Comparison of ENCODE assay signal across 18 cellular contexts in genomic region chr1:190908691-190909090, GRCh38.
A peak's percentile ranks its signal among the peaks of the same experiment; 100 is the strongest.
DNase-seq lines count a peak whose midpoint lies in the region; ATAC-seq, FAIRE-seq and TF ChIP-seq lines count a peak whose summit lies in the region.
"Had no signal": no experiment of that assay in that cellular context is flagged by ENCODE, and none has a peak within 500 bp of the region (broad histone marks: within the 10 kb centered on the region; RNA-seq: fewer than 3 reads in every experiment).

No MANE protein-coding gene starts in this region.

- H3K9me2 ChIP-seq in GM23248 (ENCODE audit: insufficient read depth): no peaks in the 10 kb centered on the region

- no peaks in the 10 kb centered on the region for H3K79me2 ChIP-seq in GM23248 (ENCODE audit: insufficient read depth)

- no peak overlapping the region for H3K27ac ChIP-seq in GM23248
- H3K27ac ChIP-seq: PC-9 had no signal

- no peaks in the 10 kb centered on the region for H3K27me3 ChIP-seq in GM23248 (replicated peaks; ENCODE audit: insufficient read depth)
- H3K27me3 ChIP-seq: MG63 had no signal

- in situ Hi-C loops in GM23248 (cut with MboI): no loop called here

- H3F3A ChIP-seq in GM23248 (ENCODE audit: insufficient read depth): no peaks in the 10 kb centered on the region

- H3K36me3 ChIP-seq in GM23248 (ENCODE audit: low read depth): no peaks in the 10 kb centered on the region
- H3K36me3 ChIP-seq: MG63 had no signal

- no peak overlapping the region for H3K4me3 Mint-ChIP-seq in osteocyte (ENCODE audit: unreplicated experiment)
- H3K4me3 Mint-ChIP-seq: CD8-positive, alpha-beta T cell had no signal

- no peaks in the 10 kb centered on the region for H3K36me3 Mint-ChIP-seq in osteocyte (ENCODE audit: unreplicated experiment)
- H3K36me3 Mint-ChIP-seq: CD8-positive, alpha-beta T cell had no signal

- no peaks in the 10 kb centered on the region for H3K4me1 ChIP-seq in GM23248 (ENCODE audit: insufficient read depth)

- peaks cover 11% of the 10 kb centered on the region for H3K4me1 Mint-ChIP-seq in osteocyte (ENCODE audit: unreplicated experiment)

- H3K9ac ChIP-seq in GM23248: no peak overlapping the region

- peak; percentile 0 for DNase-seq in GM23248
- no peak for DNase-seq in RCC 7860 (ENCODE audit: low spot score)
- DNase-seq in choroid plexus epithelial cell (ENCODE audit: low read depth): peak; percentile 52
- DNase-seq in osteocyte (ENCODE audit: extremely low spot score, unreplicated experiment): no peak
- no peak for DNase-seq in activated T-cell treated with anti-CD3 and anti-CD28 coated beads, Interleukin-2, amount 50 U/mL, for 1 hour
- no peak for DNase-seq in SW480 (ENCODE audit: low spot score)
- DNase-seq: CD8-positive, alpha-beta T cell; DMS 273 treated with DMSO at 0.1 percent for 48 hours; MG63; NCI-H1092 treated with DMSO at 0.1 percent for 48 hours; NCI-H1694 treated with DMSO at 0.1 percent for 48 hours; NCI-H345; NCI-H69; NK-92 treated with Interleukin-12 subunit alpha and Interleukin-12 subunit beta, amount 100 ng/mL, for 24 hours; PC-9 had no signal

- H3K4me2 ChIP-seq in GM23248 (ENCODE audit: unreplicated experiment): no peak overlapping the region
- H3K4me2 ChIP-seq: PC-9 had no signal

- H3K4me3 ChIP-seq in GM23248 (no peak overlapping the region), choroid plexus epithelial cell (ENCODE audit: low read depth, low read length) (no peak overlapping the region)
- H3K4me3 ChIP-seq: K562, MG63, PC-9 had no signal

- H3K27me3 Mint-ChIP-seq in osteocyte (ENCODE audit: unreplicated experiment): no peaks in the 10 kb centered on the region

- H3K9me3 ChIP-seq in GM23248 (ENCODE audit: low read depth): no peaks in the 10 kb centered on the region
- H3K9me3 ChIP-seq: MG63 had no signal

- TF ChIP-seq CTCF in choroid plexus epithelial cell (conservative IDR thresholded peaks at IDR 0.05; ENCODE audit: low read depth, low read length) (no peak), osteocyte (IDR thresholded peaks at IDR 0.05) (no peak)

- no peaks in the 10 kb centered on the region for H4K20me1 ChIP-seq in GM23248 (ENCODE audit: insufficient read depth)

- peak; percentile 62 for FAIRE-seq in RCC 7860 (lab: Jason Lieb, UNC)
- FAIRE-seq: K562 had no signal

- ATAC-seq in GM18909 (IDR thresholded peaks at IDR 0.05; ENCODE audit: poor library complexity, unreplicated experiment): no peak
- ATAC-seq: CD8-positive, alpha-beta T cell; K562; Right ventricle myocardium inferior had no signal

- no peak overlapping the region for H2AFZ ChIP-seq in GM23248
- H2AFZ ChIP-seq: PC-9 had no signal

- H3K9me3 Mint-ChIP-seq in osteocyte (ENCODE audit: unreplicated experiment): no peaks in the 10 kb centered on the region

- H3K27ac Mint-ChIP-seq in osteocyte (ENCODE audit: unreplicated experiment): peak overlapping the region; percentile 12
- H3K27ac Mint-ChIP-seq: CD8-positive, alpha-beta T cell had no signal

Comparison
In these comparisons a context has a peak if more than half of its experiments do, and no peak if none do; other contexts are left out.
1. DNase-seq: peak in GM23248 (single experiment) and choroid plexus epithelial cell (single experiment); none in RCC 7860 (single experiment), osteocyte (single experiment), activated T-cell treated with anti-CD3 and anti-CD28 coated beads, Interleukin-2, amount 50 U/mL, for 1 hour (single experiment) and SW480 (single experiment).